In the genomic region with DNA sequence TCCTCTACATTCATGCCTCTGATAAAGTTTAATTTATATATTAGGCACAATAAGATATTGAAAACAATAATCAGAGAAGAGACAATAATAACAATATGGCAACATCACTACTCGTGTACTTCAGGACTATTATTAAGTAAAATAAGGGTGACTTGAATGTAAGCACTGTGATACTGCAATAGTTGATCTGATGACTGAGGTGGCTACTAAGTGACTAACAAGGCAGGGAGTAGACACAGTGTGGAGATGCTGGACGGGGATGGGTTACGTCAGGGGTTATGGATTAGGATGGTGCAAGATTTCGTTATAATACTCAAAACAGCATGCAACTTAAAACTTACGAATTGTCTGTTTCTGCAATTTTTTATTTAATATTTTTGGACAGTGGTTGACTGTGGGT, we compare ENCODE assay signal across 30 cellular contexts.
"Had no signal": no experiment of that assay in that cellular context is flagged by ENCODE, and none has a peak within 500 bp of the region (broad histone marks: within the 10 kb centered on the region; RNA-seq: fewer than 3 reads in every experiment).

No MANE protein-coding gene starts in this region.

- H3K27me3 Mint-ChIP-seq: activated CD4-positive, alpha-beta memory T cell treated with anti-CD3 and anti-CD28 coated beads, Interleukin-2, amount 10 ng/mL, durations not matched to agents 7 days and 5 days; activated CD4-positive, alpha-beta T cell treated with anti-CD3 and anti-CD28 coated beads, Interleukin-2, amount 10 ng/mL, durations not matched to agents 7 days and 5 days; activated naive CD8-positive, alpha-beta T cell treated with anti-CD3 and anti-CD28 coated beads, Interleukin-2, amount 10 ng/mL, durations not matched to agents 7 days and 5 days; central memory CD8-positive, alpha-beta T cell; dendritic cell treated with granulocyte-macrophage colony-stimulating factor and Interleukin-4, amounts not matched to agents 40 ng/mL and 50 ng/mL, for 4 days had no signal

- H3K4me3 Mint-ChIP-seq: activated CD4-positive, alpha-beta memory T cell treated with anti-CD3 and anti-CD28 coated beads, Interleukin-2, amount 10 ng/mL, durations not matched to agents 7 days and 5 days; activated CD4-positive, alpha-beta T cell treated with anti-CD3 and anti-CD28 coated beads, Interleukin-2, amount 10 ng/mL, durations not matched to agents 7 days and 5 days; activated naive CD8-positive, alpha-beta T cell treated with anti-CD3 and anti-CD28 coated beads, Interleukin-2, amount 10 ng/mL, durations not matched to agents 7 days and 5 days; activated T-cell treated with anti-CD3 and anti-CD28 coated beads, Interleukin-2, amount 50 U/mL, for 4 hours; activated T-helper 1 cell treated with anti-CD3 and anti-CD28 coated beads, Interleukin-12 subunit alpha, Interleukin-12 subunit beta, Interleukin-2, Interleukin-4 antibody, amounts not matched to agents 30 ng/mL and 10 ng/mL and 1 ng/mL, durations not matched to agents 14 hours and 24 hours and 36 hours; central memory CD8-positive, alpha-beta T cell; dendritic cell treated with granulocyte-macrophage colony-stimulating factor and Interleukin-4, amounts not matched to agents 40 ng/mL and 50 ng/mL, for 4 days; endodermal cell; WTC11 had no signal

- ATAC-seq: activated T-cell treated with anti-CD3 and anti-CD28 coated beads, Interleukin-2, amount 50 U/mL, for 4 hours; esophagus mucosa; WTC11 had no signal

- H3K4me1 Mint-ChIP-seq: WTC11 had no signal

- H3K36me3 ChIP-seq: brain microvascular endothelial cell had no signal

- H3K27ac ChIP-seq: brain microvascular endothelial cell, coronary artery, dorsolateral prefrontal cortex, VCaP had no signal

- H3K27ac Mint-ChIP-seq: activated CD4-positive, alpha-beta memory T cell treated with anti-CD3 and anti-CD28 coated beads, Interleukin-2, amount 10 ng/mL, durations not matched to agents 7 days and 5 days; activated CD4-positive, alpha-beta T cell treated with anti-CD3 and anti-CD28 coated beads, Interleukin-2, amount 10 ng/mL, durations not matched to agents 7 days and 5 days; activated naive CD8-positive, alpha-beta T cell treated with anti-CD3 and anti-CD28 coated beads, Interleukin-2, amount 10 ng/mL, durations not matched to agents 7 days and 5 days; activated T-helper 1 cell treated with anti-CD3 and anti-CD28 coated beads, Interleukin-12 subunit alpha, Interleukin-12 subunit beta, Interleukin-2, Interleukin-4 antibody, amounts not matched to agents 30 ng/mL and 10 ng/mL and 1 ng/mL, durations not matched to agents 14 hours and 24 hours and 36 hours; dendritic cell treated with granulocyte-macrophage colony-stimulating factor and Interleukin-4, amounts not matched to agents 40 ng/mL and 50 ng/mL, for 4 days; endodermal cell; WTC11 had no signal

- H3K27me3 ChIP-seq: brain microvascular endothelial cell, dorsolateral prefrontal cortex had no signal

- H3K36me3 Mint-ChIP-seq: WTC11 had no signal

- DNase-seq: activated CD4-positive, alpha-beta memory T cell treated with anti-CD3 and anti-CD28 coated beads, Interleukin-2, amount 10 ng/mL, durations not matched to agents 7 days and 5 days; activated CD4-positive, alpha-beta T cell treated with anti-CD3 and anti-CD28 coated beads for 1 hour; activated CD4-positive, alpha-beta T cell treated with anti-CD3 and anti-CD28 coated beads for 4 hours; activated CD4-positive, alpha-beta T cell treated with anti-CD3 and anti-CD28 coated beads, Interleukin-2, amount 10 ng/mL, durations not matched to agents 7 days and 5 days; activated CD4-positive, alpha-beta T cell treated with anti-CD3 and anti-CD28 coated beads, Interleukin-2, amount 50 U/mL, for 4 hours; activated CD8-positive, alpha-beta memory T cell treated with anti-CD3 and anti-CD28 coated beads, Interleukin-2, amount 50 U/mL, for 48 hours; activated gamma-delta T cell; activated naive CD4-positive, alpha-beta T cell treated with anti-CD3 and anti-CD28 coated beads, Interleukin-2, amount 50 U/mL, for 16 hours; activated naive CD4-positive, alpha-beta T cell treated with Interleukin-2 at 50 U/mL for 16 hours; activated naive CD8-positive, alpha-beta T cell treated with anti-CD3 and anti-CD28 coated beads, Interleukin-2, amount 10 ng/mL, durations not matched to agents 7 days and 5 days; activated T-cell treated with anti-CD3 and anti-CD28 coated beads for 4 hours; activated T-cell treated with anti-CD3 and anti-CD28 coated beads, Interleukin-2, amount 50 U/mL, for 4 hours; amniotic stem cell; anterior cingulate cortex; brain microvascular endothelial cell; dorsolateral prefrontal cortex; effector memory CD4-positive, alpha-beta T cell; endodermal cell; foreskin fibroblast; head of caudate nucleus; hypothalamus; T-helper 1 cell; T-helper 2 cell had no signal

- H3K4me3 ChIP-seq: coronary artery, dorsolateral prefrontal cortex had no signal

- H3K9me3 Mint-ChIP-seq: central memory CD8-positive, alpha-beta T cell; endodermal cell had no signal
